ENCODE assay signal across 1 cellular context in the genomic region with DNA sequence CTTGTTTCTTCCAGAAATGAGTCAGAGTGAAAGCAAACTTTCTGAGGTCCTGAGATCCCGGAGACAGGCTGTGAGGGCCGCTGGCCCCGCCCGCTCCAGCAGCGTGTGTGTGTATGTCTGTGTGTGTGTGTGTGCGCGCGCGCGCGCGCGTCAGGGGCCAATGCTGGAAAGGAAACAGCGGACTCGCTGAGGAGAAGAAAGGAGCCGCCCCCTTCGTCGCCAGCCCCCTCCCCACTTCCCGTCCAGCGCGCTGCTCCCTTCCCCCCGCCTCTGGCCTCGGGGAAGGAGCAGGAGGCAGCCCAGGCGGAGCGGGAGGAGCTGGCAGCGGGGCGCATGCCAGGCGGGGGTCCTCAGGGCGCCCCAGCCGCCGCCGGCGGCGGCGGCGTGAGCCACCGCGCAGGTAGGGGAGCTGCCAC.
TF ChIP-seq lines count a peak whose summit lies in the region.

Gene DISC1 (plus strand): TSS at position 256 of the 416 bp plus-strand sequence. CDS start 78 bp downstream, at position 334.

TF ChIP-seq in K562, 482 proteins besides CTCF, POLR2A, EP300 and RAD21 (continued from another document and continues in another):
- TF ChIP-seq, protein P1, sequence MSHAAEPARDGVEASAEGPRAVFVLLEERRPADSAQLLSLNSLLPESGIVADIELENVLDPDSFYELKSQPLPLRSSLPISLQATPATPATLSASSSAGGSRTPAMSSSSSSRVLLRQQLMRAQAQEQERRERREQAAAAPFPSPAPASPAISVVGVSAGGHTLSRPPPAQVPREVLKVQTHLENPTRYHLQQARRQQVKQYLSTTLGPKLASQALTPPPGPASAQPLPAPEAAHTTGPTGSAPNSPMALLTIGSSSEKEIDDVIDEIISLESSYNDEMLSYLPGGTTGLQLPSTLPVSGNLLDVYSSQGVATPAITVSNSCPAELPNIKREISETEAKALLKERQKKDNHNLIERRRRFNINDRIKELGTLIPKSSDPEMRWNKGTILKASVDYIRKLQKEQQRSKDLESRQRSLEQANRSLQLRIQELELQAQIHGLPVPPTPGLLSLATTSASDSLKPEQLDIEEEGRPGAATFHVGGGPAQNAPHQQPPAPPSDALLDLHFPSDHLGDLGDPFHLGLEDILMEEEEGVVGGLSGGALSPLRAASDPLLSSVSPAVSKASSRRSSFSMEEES (CRISPR knock-in tag; IDR thresholded peaks at IDR 0.05): no peak
- TF ChIP-seq ZBTB12 (CRISPR knock-in tag; IDR thresholded peaks at IDR 0.05) (no peak), ZNF24 (IDR thresholded peaks at IDR 0.05) (no peak), KDM2B (CRISPR knock-in tag; IDR thresholded peaks at IDR 0.05) (no peak), MXI1 (IDR thresholded peaks at IDR 0.05; ENCODE audit: low read depth, low read length) (no peak), LARP7 (IDR thresholded peaks at IDR 0.05) (no peak), ZNF408 (CRISPR knock-in tag; IDR thresholded peaks at IDR 0.05; ENCODE audit: low read depth) (no peak), ZNF444 (CRISPR knock-in tag; IDR thresholded peaks at IDR 0.05) (no peak), KLF10 (CRISPR knock-in tag; IDR thresholded peaks at IDR 0.05) (no peak), ZFP30 (CRISPR knock-in tag; IDR thresholded peaks at IDR 0.05; ENCODE audit: borderline replicate concordance) (no peak), PYGO2 (tag; IDR thresholded peaks at IDR 0.05) (no peak), PREB (CRISPR knock-in tag; IDR thresholded peaks at IDR 0.05) (no peak), ARID1B (IDR thresholded peaks at IDR 0.05) (0 out of 2 replicates have a peak, but pooled peaks have one; percentile 12), STAT5A (IDR thresholded peaks at IDR 0.05; ENCODE audit: borderline replicate concordance, low read length) (no peak), FOSL1 (tag; conservative IDR thresholded peaks at IDR 0.05) (peak; percentile 49; the same call in 1 of the 2 replicates), ZBTB9 (CRISPR knock-in tag; IDR thresholded peaks at IDR 0.05) (peak; percentile 28; the same call in 1 of the 2 replicates), GTF2F1 (IDR thresholded peaks at IDR 0.05; ENCODE audit: low read depth, low read length) (no peak), FOXJ2 (tag; IDR thresholded peaks at IDR 0.05) (no peak), NBN (IDR thresholded peaks at IDR 0.05; ENCODE audit: low read depth) (no peak), GATA2 (CRISPR knock-in tag; IDR thresholded peaks at IDR 0.05) (no peak), CEBPG (CRISPR knock-in tag; IDR thresholded peaks at IDR 0.05) (no peak), CEBPG (tag; conservative IDR thresholded peaks at IDR 0.05 in 1 of 2, IDR thresholded peaks at IDR 0.05 in 1 of 2) (no peak), HNRNPL (IDR thresholded peaks at IDR 0.05; ENCODE audit: low read depth, low read length) (no peak), ZNF253 (CRISPR knock-in tag; conservative IDR thresholded peaks at IDR 0.05) (no peak), ZNF263 (CRISPR knock-in tag; IDR thresholded peaks at IDR 0.05; ENCODE audit: borderline replicate concordance) (no peak), MYC (IDR thresholded peaks at IDR 0.05; ENCODE audit: low read depth, low read length) (0 out of 2 replicates have a peak, but pooled peaks have one; percentile 19), MYC (CRISPR knock-in tag; IDR thresholded peaks at IDR 0.05; ENCODE audit: borderline replicate concordance, low read depth) (no peak), KAT2B (IDR thresholded peaks at IDR 0.05; ENCODE audit: low read depth, low read length) (no peak), HIVEP1 (CRISPR knock-in tag; IDR thresholded peaks at IDR 0.05) (no peak), SPI1 (IDR thresholded peaks at IDR 0.05; ENCODE audit: borderline replicate concordance, low read depth, low read length) (peak; percentile 42; the same call in 1 of the 2 replicates), ZBTB43 (CRISPR knock-in tag; IDR thresholded peaks at IDR 0.05) (no peak), SMARCB1 (IDR thresholded peaks at IDR 0.05; ENCODE audit: insufficient read length, low read depth) (no peak), HMG20B (CRISPR knock-in tag; IDR thresholded peaks at IDR 0.05) (no peak), PHF21A (IDR thresholded peaks at IDR 0.05; ENCODE audit: borderline replicate concordance, low read depth) (no peak), ILF3 (IDR thresholded peaks at IDR 0.05; ENCODE audit: borderline replicate concordance) (no peak), SUPT5H (IDR thresholded peaks at IDR 0.05) (no peak), RNF219 (CRISPR knock-in tag; IDR thresholded peaks at IDR 0.05) (no peak), ZNF217 (CRISPR knock-in tag; IDR thresholded peaks at IDR 0.05) (no peak), JUND (IDR thresholded peaks at IDR 0.05; ENCODE audit: borderline replicate concordance, low read depth, low read length) (0 out of 2 replicates have a peak, but pooled peaks have one; percentile 33), JUND (tag; IDR thresholded peaks at IDR 0.05; ENCODE audit: borderline replicate concordance, low read depth, low read length) (no peak), MAZ (CRISPR knock-in tag; conservative IDR thresholded peaks at IDR 0.05 in 1 of 2, IDR thresholded peaks at IDR 0.05 in 1 of 2) (peak; percentile 81 to 91), HDAC2 (IDR thresholded peaks at IDR 0.05) (no peak), PRMT5 (CRISPR knock-in tag; IDR thresholded peaks at IDR 0.05) (no peak)
- TF ChIP-seq, protein P2, sequence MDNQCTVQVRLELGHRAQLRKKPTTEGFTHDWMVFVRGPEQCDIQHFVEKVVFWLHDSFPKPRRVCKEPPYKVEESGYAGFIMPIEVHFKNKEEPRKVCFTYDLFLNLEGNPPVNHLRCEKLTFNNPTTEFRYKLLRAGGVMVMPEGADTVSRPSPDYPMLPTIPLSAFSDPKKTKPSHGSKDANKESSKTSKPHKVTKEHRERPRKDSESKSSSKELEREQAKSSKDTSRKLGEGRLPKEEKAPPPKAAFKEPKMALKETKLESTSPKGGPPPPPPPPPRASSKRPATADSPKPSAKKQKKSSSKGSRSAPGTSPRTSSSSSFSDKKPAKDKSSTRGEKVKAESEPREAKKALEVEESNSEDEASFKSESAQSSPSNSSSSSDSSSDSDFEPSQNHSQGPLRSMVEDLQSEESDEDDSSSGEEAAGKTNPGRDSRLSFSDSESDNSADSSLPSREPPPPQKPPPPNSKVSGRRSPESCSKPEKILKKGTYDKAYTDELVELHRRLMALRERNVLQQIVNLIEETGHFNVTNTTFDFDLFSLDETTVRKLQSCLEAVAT (IDR thresholded peaks at IDR 0.05): no peak
- TF ChIP-seq, protein P3, sequence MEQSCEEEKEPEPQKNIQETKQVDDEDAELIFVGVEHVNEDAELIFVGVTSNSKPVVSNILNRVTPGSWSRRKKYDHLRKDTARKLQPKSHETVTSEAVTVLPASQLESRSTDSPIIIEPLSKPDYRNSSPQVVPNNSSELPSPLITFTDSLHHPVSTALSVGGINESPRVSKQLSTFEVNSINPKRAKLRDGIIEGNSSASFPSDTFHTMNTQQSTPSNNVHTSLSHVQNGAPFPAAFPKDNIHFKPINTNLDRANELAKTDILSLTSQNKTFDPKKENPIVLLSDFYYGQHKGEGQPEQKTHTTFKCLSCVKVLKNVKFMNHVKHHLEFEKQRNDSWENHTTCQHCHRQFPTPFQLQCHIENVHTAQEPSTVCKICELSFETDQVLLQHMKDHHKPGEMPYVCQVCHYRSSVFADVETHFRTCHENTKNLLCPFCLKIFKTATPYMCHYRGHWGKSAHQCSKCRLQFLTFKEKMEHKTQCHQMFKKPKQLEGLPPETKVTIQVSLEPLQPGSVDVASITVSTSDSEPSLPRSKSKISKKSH (CRISPR knock-in tag; IDR thresholded peaks at IDR 0.05): no peak
- TF ChIP-seq, protein P4, sequence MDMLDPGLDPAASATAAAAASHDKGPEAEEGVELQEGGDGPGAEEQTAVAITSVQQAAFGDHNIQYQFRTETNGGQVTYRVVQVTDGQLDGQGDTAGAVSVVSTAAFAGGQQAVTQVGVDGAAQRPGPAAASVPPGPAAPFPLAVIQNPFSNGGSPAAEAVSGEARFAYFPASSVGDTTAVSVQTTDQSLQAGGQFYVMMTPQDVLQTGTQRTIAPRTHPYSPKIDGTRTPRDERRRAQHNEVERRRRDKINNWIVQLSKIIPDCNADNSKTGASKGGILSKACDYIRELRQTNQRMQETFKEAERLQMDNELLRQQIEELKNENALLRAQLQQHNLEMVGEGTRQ (CRISPR knock-in tag; IDR thresholded peaks at IDR 0.05): no peak
- TF ChIP-seq, protein P5, sequence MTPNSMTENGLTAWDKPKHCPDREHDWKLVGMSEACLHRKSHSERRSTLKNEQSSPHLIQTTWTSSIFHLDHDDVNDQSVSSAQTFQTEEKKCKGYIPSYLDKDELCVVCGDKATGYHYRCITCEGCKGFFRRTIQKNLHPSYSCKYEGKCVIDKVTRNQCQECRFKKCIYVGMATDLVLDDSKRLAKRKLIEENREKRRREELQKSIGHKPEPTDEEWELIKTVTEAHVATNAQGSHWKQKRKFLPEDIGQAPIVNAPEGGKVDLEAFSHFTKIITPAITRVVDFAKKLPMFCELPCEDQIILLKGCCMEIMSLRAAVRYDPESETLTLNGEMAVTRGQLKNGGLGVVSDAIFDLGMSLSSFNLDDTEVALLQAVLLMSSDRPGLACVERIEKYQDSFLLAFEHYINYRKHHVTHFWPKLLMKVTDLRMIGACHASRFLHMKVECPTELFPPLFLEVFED (CRISPR knock-in tag; conservative IDR thresholded peaks at IDR 0.05): 0 out of 2 replicates have a peak, but pooled peaks have one; percentile 35
- TF ChIP-seq, protein P6, sequence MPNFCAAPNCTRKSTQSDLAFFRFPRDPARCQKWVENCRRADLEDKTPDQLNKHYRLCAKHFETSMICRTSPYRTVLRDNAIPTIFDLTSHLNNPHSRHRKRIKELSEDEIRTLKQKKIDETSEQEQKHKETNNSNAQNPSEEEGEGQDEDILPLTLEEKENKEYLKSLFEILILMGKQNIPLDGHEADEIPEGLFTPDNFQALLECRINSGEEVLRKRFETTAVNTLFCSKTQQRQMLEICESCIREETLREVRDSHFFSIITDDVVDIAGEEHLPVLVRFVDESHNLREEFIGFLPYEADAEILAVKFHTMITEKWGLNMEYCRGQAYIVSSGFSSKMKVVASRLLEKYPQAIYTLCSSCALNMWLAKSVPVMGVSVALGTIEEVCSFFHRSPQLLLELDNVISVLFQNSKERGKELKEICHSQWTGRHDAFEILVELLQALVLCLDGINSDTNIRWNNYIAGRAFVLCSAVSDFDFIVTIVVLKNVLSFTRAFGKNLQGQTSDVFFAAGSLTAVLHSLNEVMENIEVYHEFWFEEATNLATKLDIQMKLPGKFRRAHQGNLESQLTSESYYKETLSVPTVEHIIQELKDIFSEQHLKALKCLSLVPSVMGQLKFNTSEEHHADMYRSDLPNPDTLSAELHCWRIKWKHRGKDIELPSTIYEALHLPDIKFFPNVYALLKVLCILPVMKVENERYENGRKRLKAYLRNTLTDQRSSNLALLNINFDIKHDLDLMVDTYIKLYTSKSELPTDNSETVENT (CRISPR knock-in tag; IDR thresholded peaks at IDR 0.05): no peak
